20 cellular contexts compared by ENCODE assay signal in the genomic region with DNA sequence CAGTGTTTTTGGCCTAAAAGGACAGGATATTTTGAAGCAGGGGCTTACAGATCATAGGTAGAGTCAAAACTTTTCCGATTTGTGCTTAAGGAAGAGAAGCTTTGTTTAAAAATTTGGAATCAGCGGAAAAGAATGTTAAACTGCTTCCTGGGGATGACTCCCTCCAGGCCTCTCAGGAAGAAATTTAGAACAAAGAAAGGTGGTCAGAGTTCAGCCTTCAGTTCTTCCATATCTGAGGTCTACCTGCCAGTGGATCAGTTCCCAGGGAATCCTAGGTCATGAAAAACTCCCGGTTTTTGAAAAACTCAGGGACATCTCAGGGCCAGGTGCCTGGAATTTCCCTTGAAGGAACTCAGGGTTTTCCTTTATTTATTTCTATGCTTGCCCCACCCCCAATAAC.
DNase-seq lines count a peak whose midpoint lies in the region; ATAC-seq, FAIRE-seq and TF ChIP-seq lines count a peak whose summit lies in the region.
"Had no signal": no experiment of that assay in that cellular context is flagged by ENCODE, and none has a peak within 500 bp of the region (broad histone marks: within the 10 kb centered on the region; RNA-seq: fewer than 3 reads in every experiment).

No MANE protein-coding gene starts in this region.

- peak overlapping the region in 1 of 2 experiments; percentile 46; a peak in 3 of 6 replicates for H3K27ac ChIP-seq in A549
- no peak overlapping the region for H3K27ac ChIP-seq in HEK293 (ENCODE audit: extremely low read depth, low read depth, low read length)
- H3K27ac ChIP-seq: neural progenitor cell had no signal

- TF ChIP-seq CTCF in A549 (IDR thresholded peaks at IDR 0.05): no peak
- no peak for TF ChIP-seq CTCF in HEK293 (tag by site-specific recombination; IDR thresholded peaks at IDR 0.05)

- FAIRE-seq in A549 (lab: Jason Lieb, UNC): no peak

- POLR2A ChIA-PET in A549 (lab: Yijun Ruan, JAX) (interaction anchor here (0.7 kb wide), 1 partner anchor 20 kb away, joined by 3 read pairs; no protein-coding TSS in a partner anchor), HEK293 (lab: Yijun Ruan, JAX) (no interaction called here)

- H3K4me2 ChIP-seq in A549: peak overlapping the region; percentile 41
- H3K4me2 ChIP-seq: neural progenitor cell had no signal

- no peak overlapping the region for H3K4me3 Mint-ChIP-seq in activated naive CD8-positive, alpha-beta T cell treated with anti-CD3 and anti-CD28 coated beads, Interleukin-2, amount 50 U/mL, for 24 hours
- H3K4me3 Mint-ChIP-seq: activated naive CD4-positive, alpha-beta T cell treated with anti-CD3 and anti-CD28 coated beads for 36 hours; neural progenitor cell had no signal

- no peaks in the 10 kb centered on the region for H3K9me3 Mint-ChIP-seq in activated naive CD8-positive, alpha-beta T cell treated with anti-CD3 and anti-CD28 coated beads, Interleukin-2, amount 50 U/mL, for 24 hours
- H3K9me3 Mint-ChIP-seq: activated naive CD4-positive, alpha-beta T cell treated with anti-CD3 and anti-CD28 coated beads for 36 hours; neural progenitor cell had no signal

- TF ChIP-seq EP300 in A549 (IDR thresholded peaks at IDR 0.05): no peak

- ATAC-seq in A549: no peak
- ATAC-seq in activated naive CD8-positive, alpha-beta T cell treated with anti-CD3 and anti-CD28 coated beads, Interleukin-2, amount 50 U/mL, for 24 hours: no peak

- no peak for DNase-seq in A549 (ENCODE audit: low read depth in 1 of 2, low spot score in 1 of 2)
- peak; percentile 64 for DNase-seq in dermis blood vessel endothelial cell
- peak; percentile 34 to 49 for DNase-seq in lung microvascular endothelial cell (ENCODE audit: low read depth in 2 of 2)
- no peak for DNase-seq in kidney glomerular epithelial cell (lab: John Stamatoyannopoulos, UW)
- DNase-seq in activated naive CD8-positive, alpha-beta T cell treated with anti-CD3 and anti-CD28 coated beads, Interleukin-2, amount 50 U/mL, for 24 hours: no peak
- no peak for DNase-seq in hypothalamus (lab: John Stamatoyannopoulos, UW)
- DNase-seq in AG08395 (ENCODE audit: low spot score): no peak
- DNase-seq: activated CD4-positive, alpha-beta T cell treated with anti-CD3 and anti-CD28 coated beads for 1 hour; activated naive CD4-positive, alpha-beta T cell treated with anti-CD3 and anti-CD28 coated beads for 36 hours; activated T-cell treated with anti-CD3 and anti-CD28 coated beads, Interleukin-2, amount 50 U/mL, for 48 hours; anterior cingulate cortex; DMS79 treated with DMSO at 0.1 percent for 48 hours; effector CD8-positive, alpha-beta T cell; GOT3; KBM-7; NCI-H2171 treated with DMSO at 0.1 percent for 48 hours; NCI-H69; substantia nigra had no signal

- 51% methylated on average over 3 of the region's 3 CpGs for WGBS in A549 (ENCODE audit: missing lambda C conversion rate)

- H3K4me1 ChIP-seq in A549 (peaks cover 52% of the 10 kb centered on the region), HEK293 (ENCODE audit: control insufficient read depth, insufficient read depth, low read length) (peaks cover 3% of the 10 kb centered on the region; the same call in 1 of the 2 replicates)

- no peaks in the 10 kb centered on the region for H3K27me3 Mint-ChIP-seq in activated naive CD8-positive, alpha-beta T cell treated with anti-CD3 and anti-CD28 coated beads, Interleukin-2, amount 50 U/mL, for 24 hours

- no peak overlapping the region for H3K27ac Mint-ChIP-seq in activated naive CD8-positive, alpha-beta T cell treated with anti-CD3 and anti-CD28 coated beads, Interleukin-2, amount 50 U/mL, for 24 hours
- H3K27ac Mint-ChIP-seq: activated naive CD4-positive, alpha-beta T cell treated with anti-CD3 and anti-CD28 coated beads for 36 hours; neural progenitor cell had no signal

- no peak for TF ChIP-seq POLR2A in A549 (IDR thresholded peaks at IDR 0.05; ENCODE audit: low read length)

- CTCF ChIA-PET in A549 (lab: Yijun Ruan, JAX): interaction anchor here (1.1 kb wide), 1 partner anchor 42 kb away, joined by 4 read pairs; no protein-coding TSS in a partner anchor
- CTCF ChIA-PET in HEK293 (lab: Yijun Ruan, JAX): no interaction called here

- H3K4me1 Mint-ChIP-seq in activated naive CD8-positive, alpha-beta T cell treated with anti-CD3 and anti-CD28 coated beads, Interleukin-2, amount 50 U/mL, for 24 hours: peaks cover 9% of the 10 kb centered on the region

- H3K36me3 Mint-ChIP-seq in activated naive CD8-positive, alpha-beta T cell treated with anti-CD3 and anti-CD28 coated beads, Interleukin-2, amount 50 U/mL, for 24 hours (ENCODE audit: low read depth): peaks cover 3% of the 10 kb centered on the region
- H3K36me3 Mint-ChIP-seq: neural progenitor cell had no signal

- H3K36me3 ChIP-seq in HEK293 (ENCODE audit: control insufficient read depth in 2 of 2, insufficient read depth in 1 of 2, low read length in 2 of 2): no peaks in the 10 kb centered on the region
- H3K36me3 ChIP-seq: neural progenitor cell had no signal

- TF ChIP-seq RAD21 in A549 (conservative IDR thresholded peaks at IDR 0.05 in 1 of 2, IDR thresholded peaks at IDR 0.05 in 1 of 2): no peak

- H3K9me3 ChIP-seq in A549 (no peaks in the 10 kb centered on the region), HEK293 (ENCODE audit: control insufficient read depth, insufficient read depth, low read depth, low read length) (no peaks in the 10 kb centered on the region)

- H3K4me3 ChIP-seq in A549: no peak overlapping the region
- no peak overlapping the region for H3K4me3 ChIP-seq in HEK293 (ENCODE audit: low read depth, low read length)
- H3K4me3 ChIP-seq: neural progenitor cell had no signal

TF ChIP-seq in A549, 52 proteins besides CTCF, POLR2A, EP300 and RAD21:
- no peak for TF ChIP-seq HOXB13 (CRISPR knock-in tag; IDR thresholded peaks at IDR 0.05; ENCODE audit: low read depth)
- no peak for TF ChIP-seq HOXA7 (CRISPR knock-in tag; IDR thresholded peaks at IDR 0.05)

TF ChIP-seq in HEK293, 187 proteins besides CTCF, POLR2A, EP300 and RAD21:
- peak; percentile 11; the same call in 1 of the 2 replicates for TF ChIP-seq IKZF3 (tag by site-specific recombination; IDR thresholded peaks at IDR 0.05)
- no peak for TF ChIP-seq BCL11B (tag by site-specific recombination; IDR thresholded peaks at IDR 0.05; ENCODE audit: low read depth)
- no peak for TF ChIP-seq ZNF433 (tag by site-specific recombination; IDR thresholded peaks at IDR 0.05; ENCODE audit: low read depth)
- TF ChIP-seq PRDM1 (tag by site-specific recombination; IDR thresholded peaks at IDR 0.05): no peak
- TF ChIP-seq, protein P1, sequence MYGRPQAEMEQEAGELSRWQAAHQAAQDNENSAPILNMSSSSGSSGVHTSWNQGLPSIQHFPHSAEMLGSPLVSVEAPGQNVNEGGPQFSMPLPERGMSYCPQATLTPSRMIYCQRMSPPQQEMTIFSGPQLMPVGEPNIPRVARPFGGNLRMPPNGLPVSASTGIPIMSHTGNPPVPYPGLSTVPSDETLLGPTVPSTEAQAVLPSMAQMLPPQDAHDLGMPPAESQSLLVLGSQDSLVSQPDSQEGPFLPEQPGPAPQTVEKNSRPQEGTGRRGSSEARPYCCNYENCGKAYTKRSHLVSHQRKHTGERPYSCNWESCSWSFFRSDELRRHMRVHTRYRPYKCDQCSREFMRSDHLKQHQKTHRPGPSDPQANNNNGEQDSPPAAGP (tag by site-specific recombination; IDR thresholded peaks at IDR 0.05): no peak
- TF ChIP-seq ZNF174 (tag by site-specific recombination; IDR thresholded peaks at IDR 0.05): no peak
TF ChIP-seq in HEK293: peak in this region for 1.

Comparison
In these comparisons a context has a peak if more than half of its experiments do, and no peak if none do; other contexts are left out.
1. DNase-seq: peak in dermis blood vessel endothelial cell (single experiment) and lung microvascular endothelial cell (2 of 2); none in A549 (0 of 2), kidney glomerular epithelial cell (single experiment), activated naive CD8-positive, alpha-beta T cell treated with anti-CD3 and anti-CD28 coated beads, Interleukin-2, amount 50 U/mL, for 24 hours (single experiment), hypothalamus (0 of 51) and AG08395 (single experiment).